Comparison of ENCODE assay signal across 1 cellular context in the genomic region with DNA sequence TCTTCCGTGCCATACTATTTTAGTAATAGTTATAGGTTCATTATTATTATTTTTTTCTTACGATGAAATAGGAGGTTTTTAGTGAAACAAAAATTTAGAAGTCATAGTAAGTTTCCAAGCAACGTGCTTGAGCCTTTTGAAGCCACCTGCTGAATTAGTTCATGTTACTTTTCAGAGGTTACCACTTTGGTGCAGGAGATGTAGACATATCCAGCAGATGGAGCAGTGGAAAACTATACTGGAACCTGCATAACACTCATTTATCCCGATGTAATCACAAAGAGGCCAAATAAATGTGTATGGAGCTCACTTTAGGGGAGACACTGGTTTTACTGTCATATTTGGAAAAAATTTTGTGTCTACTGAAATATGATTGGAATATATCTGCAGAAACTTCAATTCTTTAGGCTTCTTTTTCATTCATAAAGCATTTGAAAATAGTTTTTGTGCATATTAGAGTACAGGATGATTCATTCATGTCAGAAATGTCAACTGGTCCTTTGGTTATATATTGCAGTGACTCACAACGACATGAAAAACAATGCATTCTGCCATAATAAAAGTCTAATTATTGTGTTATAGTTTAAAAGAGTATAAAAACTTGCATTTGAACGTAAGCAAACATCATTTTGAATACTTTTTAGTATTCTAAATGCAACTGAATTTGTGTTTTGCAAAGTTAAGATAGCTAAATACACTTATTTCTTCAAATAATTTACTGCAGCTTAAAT.
TF ChIP-seq lines count a peak whose summit lies in the region.

No MANE protein-coding gene starts in this region.

TF ChIP-seq in GM12878, 131 proteins besides CTCF, POLR2A, EP300 and RAD21 (continued from another document):
- TF ChIP-seq ZBTB33 (IDR thresholded peaks at IDR 0.05) (no peak), KLF5 (IDR thresholded peaks at IDR 0.05; ENCODE audit: partially characterized antibody) (no peak), BMI1 (IDR thresholded peaks at IDR 0.05; ENCODE audit: borderline replicate concordance) (no peak), IRF4 (IDR thresholded peaks at IDR 0.05; ENCODE audit: low read depth, low read length) (no peak), JUNB (IDR thresholded peaks at IDR 0.05) (no peak), RELA (IDR thresholded peaks at IDR 0.05; ENCODE audit: borderline replicate concordance, partially characterized antibody) (no peak), RBBP5 (conservative IDR thresholded peaks at IDR 0.05) (no peak), MYB (IDR thresholded peaks at IDR 0.05; ENCODE audit: borderline replicate concordance, low read depth, low read length) (no peak), ZNF274 (IDR thresholded peaks at IDR 0.05; ENCODE audit: insufficient read depth, insufficient read length) (no peak), CBX3 (IDR thresholded peaks at IDR 0.05; ENCODE audit: borderline replicate concordance, low read depth) (no peak)
- TF ChIP-seq, protein P1, sequence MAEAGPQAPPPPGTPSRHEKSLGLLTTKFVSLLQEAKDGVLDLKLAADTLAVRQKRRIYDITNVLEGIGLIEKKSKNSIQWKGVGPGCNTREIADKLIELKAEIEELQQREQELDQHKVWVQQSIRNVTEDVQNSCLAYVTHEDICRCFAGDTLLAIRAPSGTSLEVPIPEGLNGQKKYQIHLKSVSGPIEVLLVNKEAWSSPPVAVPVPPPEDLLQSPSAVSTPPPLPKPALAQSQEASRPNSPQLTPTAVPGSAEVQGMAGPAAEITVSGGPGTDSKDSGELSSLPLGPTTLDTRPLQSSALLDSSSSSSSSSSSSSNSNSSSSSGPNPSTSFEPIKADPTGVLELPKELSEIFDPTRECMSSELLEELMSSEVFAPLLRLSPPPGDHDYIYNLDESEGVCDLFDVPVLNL (IDR thresholded peaks at IDR 0.05; ENCODE audit: low read depth, low read length), result no peak
